Comparison of ENCODE assay signal across 9 cellular contexts in genomic region chr5:79036769-79037168, GRCh38. TPM values are rescaled to one million over a fixed set of nuclear protein-coding genes. Genes with fewer than 3 reads are reported as not detected.
"Had no signal": no experiment of that assay in that cellular context is flagged by ENCODE, and none has a peak within 500 bp of the region (broad histone marks: within the 10 kb centered on the region; RNA-seq: fewer than 3 reads in every experiment).

No MANE protein-coding gene starts in this region.

- H3K4me3 ChIP-seq: GM12878 had no signal

- ATAC-seq: GM12878 had no signal

- DNase-seq: GDM1, GF-D8 had no signal

- FAIRE-seq: G401.6, GM12878, GM12891, GM12892, GM18507, GM19239 had no signal

RNA-seq across cellular contexts. Expression of gene DMGDH, which starts 32.7 kb away (rescaled TPM):
- total RNA-seq: G401 had no signal

RNA-seq across cellular contexts. Expression of gene BHMT2, which starts 32.8 kb away (rescaled TPM):
- total RNA-seq: G401, GM12878 had no signal
- polyA plus RNA-seq: GM12878 had no signal
